In genomic region chr19:3984908-3985642, GRCh38 we compare ENCODE assay signal across 1 cellular context.
TF ChIP-seq lines count a peak whose summit lies in the region.

Gene EEF2, minus strand, starts transcription at chr19:3985463. Its CDS starts 83 bp downstream, at chr19:3985380.

TF ChIP-seq in K562, 482 proteins besides CTCF, POLR2A, EP300 and RAD21 (continued from another document and continues in another):
- TF ChIP-seq CUX1 (CRISPR knock-in tag; IDR thresholded peaks at IDR 0.05) (no peak), ZNF75A (CRISPR knock-in tag; IDR thresholded peaks at IDR 0.05) (no peak), BCL6 (CRISPR knock-in tag; IDR thresholded peaks at IDR 0.05) (no peak), ZFP1 (CRISPR knock-in tag; IDR thresholded peaks at IDR 0.05) (no peak), ZBTB9 (CRISPR knock-in tag; IDR thresholded peaks at IDR 0.05) (peak; percentile 84; the same call in 1 of the 2 replicates), ZNF408 (CRISPR knock-in tag; IDR thresholded peaks at IDR 0.05; ENCODE audit: low read depth) (no peak), TARDBP (IDR thresholded peaks at IDR 0.05) (peak; percentile 65; the same call in 1 of the 2 replicates), HMGXB4 (CRISPR knock-in tag; IDR thresholded peaks at IDR 0.05) (peak; percentile 99), BRCA1 (IDR thresholded peaks at IDR 0.05) (no peak), BRCA1 (CRISPR knock-in tag; IDR thresholded peaks at IDR 0.05) (no peak), SOX6 (IDR thresholded peaks at IDR 0.05) (peak; percentile 47; the same call in 1 of the 2 replicates), NFXL1 (CRISPR knock-in tag; IDR thresholded peaks at IDR 0.05) (no peak), PRPF4 (IDR thresholded peaks at IDR 0.05; ENCODE audit: insufficient read depth, low read depth, low read length, poor library complexity, severe bottlenecking) (peak; percentile 96), FOXP4 (CRISPR knock-in tag; IDR thresholded peaks at IDR 0.05; ENCODE audit: borderline replicate concordance) (peak; percentile 92), RBM17 (IDR thresholded peaks at IDR 0.05; ENCODE audit: borderline replicate concordance, low read depth, low read length) (no peak), JUND (IDR thresholded peaks at IDR 0.05; ENCODE audit: borderline replicate concordance, low read depth, low read length) (peak; percentile 96), JUND (tag; IDR thresholded peaks at IDR 0.05; ENCODE audit: borderline replicate concordance, low read depth, low read length) (peak; percentile 93; the same call in 2 of the 3 replicates), ZNF511 (CRISPR knock-in tag; IDR thresholded peaks at IDR 0.05) (peak; percentile 72), RNF219 (CRISPR knock-in tag; IDR thresholded peaks at IDR 0.05) (no peak), ZBTB1 (CRISPR knock-in tag; IDR thresholded peaks at IDR 0.05; ENCODE audit: borderline replicate concordance, low read depth) (0 out of 2 replicates have a peak, but pooled peaks have one; percentile 68), ZZZ3 (IDR thresholded peaks at IDR 0.05) (peak; percentile 98), U2AF1 (optimal IDR thresholded peaks at IDR 0.05; ENCODE audit: low read depth, low read length) (peak; percentile 95), ZBTB34 (CRISPR knock-in tag; IDR thresholded peaks at IDR 0.05) (no peak), HNRNPLL (IDR thresholded peaks at IDR 0.05; ENCODE audit: low read depth, low read length, poor library complexity, severe bottlenecking) (peak; percentile 73), ZFX (CRISPR knock-in tag; IDR thresholded peaks at IDR 0.05) (peak; percentile 85), FOSL1 (tag; conservative IDR thresholded peaks at IDR 0.05) (peak; percentile 74), MYC (IDR thresholded peaks at IDR 0.05; ENCODE audit: low read depth, low read length) (peak; percentile 97), MYC (CRISPR knock-in tag; IDR thresholded peaks at IDR 0.05; ENCODE audit: borderline replicate concordance, low read depth) (no peak), LEF1 (IDR thresholded peaks at IDR 0.05) (no peak), NFRKB (IDR thresholded peaks at IDR 0.05; ENCODE audit: low read depth) (peak; percentile 89), TSC22D4 (tag; IDR thresholded peaks at IDR 0.05) (no peak), NFIX (CRISPR knock-in tag; IDR thresholded peaks at IDR 0.05; ENCODE audit: low read depth) (no peak), BRF2 (IDR thresholded peaks at IDR 0.05; ENCODE audit: borderline replicate concordance, insufficient read depth, insufficient read length) (no peak), ZNF655 (CRISPR knock-in tag; IDR thresholded peaks at IDR 0.05) (no peak), ZNF174 (CRISPR knock-in tag; IDR thresholded peaks at IDR 0.05) (no peak), IRF1 (CRISPR knock-in tag; IDR thresholded peaks at IDR 0.05; ENCODE audit: borderline replicate concordance) (no peak), ZNF280A (IDR thresholded peaks at IDR 0.05; ENCODE audit: low read depth, partially characterized antibody) (no peak)
